8 cellular contexts compared by ENCODE assay signal in the genomic region with DNA sequence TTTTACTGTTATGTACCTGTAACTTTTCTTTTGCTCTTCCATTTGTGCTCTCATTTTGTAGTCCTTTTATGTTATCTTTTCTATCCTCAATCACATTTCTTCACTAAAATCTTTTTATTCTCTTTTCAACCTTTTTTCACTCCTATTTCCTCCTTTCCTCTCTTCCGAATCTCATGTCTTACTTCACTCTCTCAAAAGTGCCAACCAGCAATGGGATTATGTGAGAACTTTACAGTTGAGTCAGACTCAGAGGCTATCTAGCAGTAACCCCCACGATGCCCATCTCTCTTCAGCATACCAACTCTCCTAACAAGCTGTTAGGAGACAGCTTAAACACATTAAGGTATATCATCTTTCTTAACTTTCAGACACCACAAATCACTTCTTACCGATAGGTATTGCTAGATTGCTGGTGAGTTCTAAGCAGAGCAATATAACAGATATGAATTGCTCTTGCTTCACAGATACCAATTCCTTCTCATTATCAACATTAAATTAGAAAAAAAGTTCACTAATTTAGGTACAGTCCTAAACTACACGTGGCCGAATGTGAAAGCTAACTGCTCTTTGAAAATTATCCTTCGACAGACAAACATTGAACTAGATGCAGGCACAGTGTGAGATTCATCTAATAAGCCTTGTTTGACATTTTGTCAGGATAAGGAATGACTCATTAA. TPM values are rescaled to one million over a fixed set of nuclear protein-coding genes. Genes with fewer than 3 reads are reported as not detected.
A peak's percentile ranks its signal among the peaks of the same experiment; 100 is the strongest.
DNase-seq lines count a peak whose midpoint lies in the region; ATAC-seq, FAIRE-seq and TF ChIP-seq lines count a peak whose summit lies in the region.

No MANE protein-coding gene starts in this region.

- no peak overlapping the region for H2AFZ ChIP-seq in OCI-LY1 (ENCODE audit: low read length)

- peak; percentile 16 for DNase-seq in Daoy (ENCODE audit: low read depth)
- DNase-seq in endothelial cell (ENCODE audit: low spot score) = no peak
- DNase-seq in osteocyte (ENCODE audit: extremely low spot score, unreplicated experiment) = no peak
- no peak for DNase-seq in D721Med (ENCODE audit: insufficient read length, low spot score)

- H3K36me3 Mint-ChIP-seq in endothelial cell (ENCODE audit: low read depth, unreplicated experiment) = peaks cover 26% of the 10 kb centered on the region
- no peaks in the 10 kb centered on the region for H3K36me3 Mint-ChIP-seq in osteocyte (ENCODE audit: unreplicated experiment)

- ATAC-seq in GM18511 (IDR thresholded peaks at IDR 0.05; ENCODE audit: unreplicated experiment) (no peak), HG02973 (IDR thresholded peaks at IDR 0.05; ENCODE audit: unreplicated experiment) (no peak), GM21526 (IDR thresholded peaks at IDR 0.05; ENCODE audit: low FRiP score, unreplicated experiment) (no peak)

- peak overlapping the region; percentile 62 for H3K4me3 ChIP-seq in OCI-LY1 (ENCODE audit: low read depth, low read length, poor library complexity, severe bottlenecking)

- H4K20me1 ChIP-seq in OCI-LY1 (ENCODE audit: insufficient read depth, low read length) = no peaks in the 10 kb centered on the region

- no peak overlapping the region for H3K9ac ChIP-seq in OCI-LY1 (ENCODE audit: low read length)

- no peak for TF ChIP-seq CTCF in OCI-LY1 (IDR thresholded peaks at IDR 0.05; ENCODE audit: low read length)
- TF ChIP-seq CTCF in endothelial cell (IDR thresholded peaks at IDR 0.05; ENCODE audit: unreplicated experiment) = no peak
- no peak for TF ChIP-seq CTCF in osteocyte (IDR thresholded peaks at IDR 0.05)
- no peak for TF ChIP-seq CTCF in D721Med (IDR thresholded peaks at IDR 0.05; ENCODE audit: insufficient read depth, missing control alignments)

- H3K4me1 Mint-ChIP-seq in endothelial cell (ENCODE audit: unreplicated experiment) (peaks cover 44% of the 10 kb centered on the region), osteocyte (ENCODE audit: unreplicated experiment) (peaks cover 10% of the 10 kb centered on the region)

- H3K27me3 Mint-ChIP-seq in endothelial cell (ENCODE audit: unreplicated experiment) (peaks cover 12% of the 10 kb centered on the region), osteocyte (ENCODE audit: unreplicated experiment) (peaks cover 58% of the 10 kb centered on the region)

- H3K4me1 ChIP-seq in OCI-LY1 (ENCODE audit: insufficient read depth, low read length, severe bottlenecking) = peaks cover 17% of the 10 kb centered on the region

- no peaks in the 10 kb centered on the region for H3K9me2 ChIP-seq in OCI-LY1 (ENCODE audit: low read depth, low read length)

- no peaks in the 10 kb centered on the region for H3K9me3 ChIP-seq in OCI-LY1 (ENCODE audit: low read length)

- no peaks in the 10 kb centered on the region for H3K79me2 ChIP-seq in OCI-LY1 (ENCODE audit: insufficient read depth, low read length)

- H3F3A ChIP-seq in OCI-LY1 (ENCODE audit: insufficient read depth, low read length) = no peaks in the 10 kb centered on the region; the same call in 1 of the 2 replicates

- H3K36me3 ChIP-seq in OCI-LY1 (ENCODE audit: insufficient read depth, low read length) = no peaks in the 10 kb centered on the region

- no peak overlapping the region for H3K27ac ChIP-seq in OCI-LY1 (ENCODE audit: low read depth, low read length, poor library complexity, severe bottlenecking)

- H3K27ac Mint-ChIP-seq in endothelial cell (ENCODE audit: unreplicated experiment) (peak overlapping the region; percentile 1), osteocyte (ENCODE audit: unreplicated experiment) (no peak overlapping the region)

- FAIRE-seq in D721Med (lab: Jason Lieb, UNC) = no peak

- no peaks in the 10 kb centered on the region for H3K27me3 ChIP-seq in OCI-LY1 (ENCODE audit: insufficient read depth, low read length)

- H3K4me3 Mint-ChIP-seq in endothelial cell (ENCODE audit: unreplicated experiment) (peak overlapping the region; percentile 90), osteocyte (ENCODE audit: unreplicated experiment) (peak overlapping the region; percentile 64)

- peak overlapping the region; percentile 81 for H3K4me2 ChIP-seq in OCI-LY1 (ENCODE audit: low read length)

- no peaks in the 10 kb centered on the region for H3K9me3 Mint-ChIP-seq in endothelial cell (ENCODE audit: unreplicated experiment)
- H3K9me3 Mint-ChIP-seq in osteocyte (ENCODE audit: unreplicated experiment) = no peaks in the 10 kb centered on the region

RNA-seq across cellular contexts. Expression of a gene that starts 1.4 kb away (rescaled TPM):
- 3.8 and 4.8 TPM in 2 replicates for total RNA-seq in Daoy (2014; rRNA removed; shearing (Covaris generic))
- total RNA-seq in endothelial cell (ENCODE audit: unreplicated experiment) (134 TPM), osteocyte (0.50 and 0.59 TPM in 2 replicates)

Comparison
In these comparisons a context has a peak if more than half of its experiments do, and no peak if none do; other contexts are left out.
1. RNA of a gene that starts 1.4 kb away (total RNA-seq): 134 TPM in endothelial cell (single experiment); 3.8 to 4.8 TPM in Daoy and 0.50 to 0.59 TPM in osteocyte; every median in the first group is over 10 times any median in the second.